8 cellular contexts compared by ENCODE assay signal in the genomic region with DNA sequence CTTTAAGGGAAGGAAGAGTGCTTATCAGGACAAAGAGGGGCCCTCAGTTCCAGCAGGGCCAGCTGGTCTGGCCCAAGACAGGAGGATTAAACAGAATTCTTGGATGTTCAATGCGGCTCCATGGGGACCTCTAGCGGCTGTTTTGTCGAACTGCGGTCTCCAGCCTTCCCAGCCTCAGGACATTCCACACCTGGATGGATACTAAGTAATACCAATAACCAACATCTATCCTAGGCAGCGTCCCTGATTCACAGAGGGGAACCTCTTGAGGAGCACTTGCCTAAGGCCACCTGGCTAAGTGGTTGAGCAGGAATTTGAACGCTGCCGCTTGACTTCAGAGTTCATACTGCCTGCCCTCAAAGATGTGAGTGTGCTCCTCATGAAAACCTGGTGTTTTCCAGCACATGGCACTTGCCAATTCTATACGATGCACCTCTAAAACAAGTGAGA. TPM values are rescaled to one million over a fixed set of nuclear protein-coding genes. Genes with fewer than 3 reads are reported as not detected.
DNase-seq lines count a peak whose midpoint lies in the region; ATAC-seq and TF ChIP-seq lines count a peak whose summit lies in the region.

No MANE protein-coding gene starts in this region.

- no peaks in the 10 kb centered on the region for H3K9me3 Mint-ChIP-seq in osteocyte (ENCODE audit: unreplicated experiment)

- no peaks in the 10 kb centered on the region for H3K36me3 Mint-ChIP-seq in osteocyte (ENCODE audit: unreplicated experiment)

- DNase-seq in AG10803 (ENCODE audit: low read depth): peak; percentile 37
- DNase-seq in GM19240 (ENCODE audit: insufficient read length, low spot score): peak; percentile 51
- peak; percentile 66 for DNase-seq in M059J (ENCODE audit: low read depth)
- DNase-seq in SJCRH30: peak; percentile 57 to 86
- peak in 3 of 4 experiments; percentile 23 to 51 (median 44) for DNase-seq in activated naive CD4-positive, alpha-beta T cell (lab: John Stamatoyannopoulos, UW)
- DNase-seq in globus pallidus (ENCODE audit: low spot score): peak; percentile 62
- no peak for DNase-seq in osteocyte (ENCODE audit: extremely low spot score, unreplicated experiment)

- H3K4me3 Mint-ChIP-seq in osteocyte (ENCODE audit: unreplicated experiment): no peak overlapping the region

- ATAC-seq in GM18873 (IDR thresholded peaks at IDR 0.05; ENCODE audit: low FRiP score, unreplicated experiment): no peak

- H3K27me3 ChIP-seq in SJCRH30: no peaks in the 10 kb centered on the region

- peaks cover 27% of the 10 kb centered on the region for H3K4me1 ChIP-seq in SJCRH30

- peaks cover 47% of the 10 kb centered on the region for H3K27me3 Mint-ChIP-seq in osteocyte (ENCODE audit: unreplicated experiment)

- no peaks in the 10 kb centered on the region for H3K4me1 Mint-ChIP-seq in osteocyte (ENCODE audit: unreplicated experiment)

- no peaks in the 10 kb centered on the region for H3K36me3 ChIP-seq in SJCRH30

- H3K27ac ChIP-seq in SJCRH30: no peak overlapping the region

- peak; percentile 91 for TF ChIP-seq CTCF in AG10803 (conservative IDR thresholded peaks at IDR 0.05; ENCODE audit: low read length)
- TF ChIP-seq CTCF in osteocyte (IDR thresholded peaks at IDR 0.05): peak; percentile 95

- no peak overlapping the region for H3K27ac Mint-ChIP-seq in osteocyte (ENCODE audit: unreplicated experiment)

- H3K4me3 ChIP-seq in AG10803 (ENCODE audit: low read length) (no peak overlapping the region), SJCRH30 (no peak overlapping the region)

- H3K9me3 ChIP-seq in SJCRH30 (replicated peaks): no peaks in the 10 kb centered on the region

RNA-seq across cellular contexts. Expression of a gene that starts 15.5 kb away (rescaled TPM):
- not detected in 2 replicates for total RNA-seq in M059J (2014; rRNA removed; shearing (Covaris generic))
- 1.1 TPM in 2 replicates for total RNA-seq in SJCRH30 (2014; rRNA removed; shearing (Covaris generic))
- not detected in 2 replicates for total RNA-seq in osteocyte

RNA-seq across cellular contexts. Expression of a gene that starts 19.7 kb away (rescaled TPM):
- total RNA-seq in M059J (2014; rRNA removed; shearing (Covaris generic)): 74.8 and 81.5 TPM in 2 replicates
- total RNA-seq in SJCRH30 (2014; rRNA removed; shearing (Covaris generic)): 37.5 and 39.4 TPM in 2 replicates
- 19.2 and 19.4 TPM in 2 replicates for total RNA-seq in osteocyte
